Comparison of ENCODE assay signal across 32 cellular contexts in the genomic region with DNA sequence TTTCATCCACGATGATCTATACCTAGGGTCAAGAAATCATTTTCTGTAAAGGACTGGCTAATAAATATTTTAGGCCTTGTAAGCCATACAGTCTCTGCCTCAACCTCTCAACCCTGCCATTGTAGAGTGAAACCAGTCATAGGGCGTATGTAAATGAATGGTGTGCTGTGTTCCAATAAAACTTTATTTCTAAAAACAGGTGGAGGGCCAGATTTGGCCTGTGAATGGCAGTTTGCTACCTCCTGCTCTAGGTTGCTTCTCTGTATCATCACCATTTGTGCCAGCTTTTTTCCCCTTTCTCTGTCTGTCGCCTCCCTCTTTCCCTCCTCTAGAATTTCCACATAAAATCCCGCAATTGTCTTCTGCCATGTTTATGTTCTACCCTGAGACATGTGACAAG.
"Had no signal": no experiment of that assay in that cellular context is flagged by ENCODE, and none has a peak within 500 bp of the region (broad histone marks: within the 10 kb centered on the region; RNA-seq: fewer than 3 reads in every experiment).

No MANE protein-coding gene starts in this region.

- H3K4me1 ChIP-seq: SJCRH30 had no signal

- H3K9ac ChIP-seq: KMS-11 had no signal

- DNase-seq: activated CD4-positive, alpha-beta memory T cell treated with anti-CD3 and anti-CD28 coated beads, Interleukin-2, amount 10 ng/mL, durations not matched to agents 7 days and 5 days; activated CD4-positive, alpha-beta T cell treated with anti-CD3 and anti-CD28 coated beads for 1 hour; activated CD4-positive, alpha-beta T cell treated with anti-CD3 and anti-CD28 coated beads, Interleukin-2, amount 10 ng/mL, durations not matched to agents 7 days and 5 days; activated CD4-positive, CD25-positive, alpha-beta regulatory T cell; activated effector memory CD4-positive, alpha-beta T cell treated with Interleukin-2 at 50 U/mL for 16 hours; activated naive CD4-positive, alpha-beta T cell treated with anti-CD3 and anti-CD28 coated beads, Interleukin-2, amount 10 ng/mL, durations not matched to agents 7 days and 5 days; activated naive CD8-positive, alpha-beta T cell treated with anti-CD3 and anti-CD28 coated beads, Interleukin-2, amount 50 U/mL, for 24 hours; activated T-cell treated with anti-CD3 and anti-CD28 coated beads, Interleukin-2, amount 50 U/mL, for 24 hours; anterior cingulate cortex; caudate nucleus; cerebellar nuclear complex; MM.1S; MV-4-11; NCI-H1092; NCI-H1436 treated with DMSO at 0.1 percent for 48 hours; NCI-H1694 treated with DMSO at 0.1 percent for 48 hours; NCI-H2029; NCI-H2171 treated with DMSO at 0.1 percent for 48 hours; NCI-H226; NCI-H446 treated with DMSO at 0.1 percent for 48 hours; NCI-H524; NCI-H69; SHP77; SJCRH30; T1000; WERI-Rb-1 had no signal

- H3K4me2 ChIP-seq: KMS-11 had no signal

- H3K36me3 ChIP-seq: SJCRH30, WERI-Rb-1 had no signal

- H3K9me3 ChIP-seq: SJCRH30 had no signal

- H3K4me1 Mint-ChIP-seq: activated CD4-positive, alpha-beta memory T cell treated with anti-CD3 and anti-CD28 coated beads, Interleukin-2, amount 10 ng/mL, durations not matched to agents 7 days and 5 days; activated naive CD8-positive, alpha-beta T cell treated with anti-CD3 and anti-CD28 coated beads, Interleukin-2, amount 50 U/mL, for 24 hours had no signal

- H3K27me3 ChIP-seq: SJCRH30 had no signal

- H3K27ac ChIP-seq: KMS-11, SJCRH30, SK-N-MC, WERI-Rb-1 had no signal

- H3K36me3 Mint-ChIP-seq: brain had no signal

- ATAC-seq: activated naive CD8-positive, alpha-beta T cell treated with anti-CD3 and anti-CD28 coated beads, Interleukin-2, amount 50 U/mL, for 24 hours; Panc1 had no signal

- H3K4me3 ChIP-seq: SJCRH30, SK-N-MC had no signal

- H3K4me3 Mint-ChIP-seq: activated CD4-positive, alpha-beta memory T cell treated with anti-CD3 and anti-CD28 coated beads, Interleukin-2, amount 10 ng/mL, durations not matched to agents 7 days and 5 days; activated CD4-positive, alpha-beta T cell treated with anti-CD3 and anti-CD28 coated beads, Interleukin-2, amount 10 ng/mL, durations not matched to agents 7 days and 5 days; activated naive CD4-positive, alpha-beta T cell treated with anti-CD3 and anti-CD28 coated beads, Interleukin-2, amount 10 ng/mL, durations not matched to agents 7 days and 5 days; activated naive CD8-positive, alpha-beta T cell; activated naive CD8-positive, alpha-beta T cell treated with anti-CD3 and anti-CD28 coated beads, Interleukin-2, amount 50 U/mL, for 24 hours; activated T-cell treated with anti-CD3 and anti-CD28 coated beads, Interleukin-2, amount 50 U/mL, for 24 hours; brain had no signal

- H3K27ac Mint-ChIP-seq: activated CD4-positive, alpha-beta memory T cell treated with anti-CD3 and anti-CD28 coated beads, Interleukin-2, amount 10 ng/mL, durations not matched to agents 7 days and 5 days; activated CD4-positive, alpha-beta T cell treated with anti-CD3 and anti-CD28 coated beads, Interleukin-2, amount 10 ng/mL, durations not matched to agents 7 days and 5 days; activated naive CD4-positive, alpha-beta T cell treated with anti-CD3 and anti-CD28 coated beads, Interleukin-2, amount 10 ng/mL, durations not matched to agents 7 days and 5 days; activated naive CD8-positive, alpha-beta T cell; activated naive CD8-positive, alpha-beta T cell treated with anti-CD3 and anti-CD28 coated beads, Interleukin-2, amount 50 U/mL, for 24 hours; activated T-cell treated with anti-CD3 and anti-CD28 coated beads, Interleukin-2, amount 50 U/mL, for 24 hours; brain had no signal

- H3K9me3 Mint-ChIP-seq: activated CD4-positive, alpha-beta memory T cell treated with anti-CD3 and anti-CD28 coated beads, Interleukin-2, amount 10 ng/mL, durations not matched to agents 7 days and 5 days; activated naive CD4-positive, alpha-beta T cell treated with anti-CD3 and anti-CD28 coated beads, Interleukin-2, amount 10 ng/mL, durations not matched to agents 7 days and 5 days; activated naive CD8-positive, alpha-beta T cell treated with anti-CD3 and anti-CD28 coated beads, Interleukin-2, amount 50 U/mL, for 24 hours had no signal

- FAIRE-seq: bronchial epithelial cell had no signal

- H3K27me3 Mint-ChIP-seq: activated CD4-positive, alpha-beta memory T cell treated with anti-CD3 and anti-CD28 coated beads, Interleukin-2, amount 10 ng/mL, durations not matched to agents 7 days and 5 days; activated CD4-positive, alpha-beta T cell treated with anti-CD3 and anti-CD28 coated beads, Interleukin-2, amount 10 ng/mL, durations not matched to agents 7 days and 5 days; activated naive CD8-positive, alpha-beta T cell; activated naive CD8-positive, alpha-beta T cell treated with anti-CD3 and anti-CD28 coated beads, Interleukin-2, amount 50 U/mL, for 24 hours; activated T-cell treated with anti-CD3 and anti-CD28 coated beads, Interleukin-2, amount 50 U/mL, for 24 hours; brain had no signal
